Comparison of ENCODE assay signal across 8 cellular contexts in genomic region chr1:94801919-94802546, GRCh38. TPM values are rescaled to one million over a fixed set of nuclear protein-coding genes. Genes with fewer than 3 reads are reported as not detected.
DNase-seq lines count a peak whose midpoint lies in the region; ATAC-seq and TF ChIP-seq lines count a peak whose summit lies in the region.

No MANE protein-coding gene starts in this region.

- H3K9me3 Mint-ChIP-seq in activated naive CD8-positive, alpha-beta T cell treated with anti-CD3 and anti-CD28 coated beads, Interleukin-2, amount 50 U/mL, for 24 hours, result no peaks in the 10 kb centered on the region

- no peak overlapping the region for H3K9ac ChIP-seq in rectal smooth muscle tissue (ENCODE audit: low read length)

- H3K4me3 ChIP-seq in GM12875 (ENCODE audit: low read depth, low read length), result peak overlapping the region; percentile 5
- peak overlapping the region; percentile 52 for H3K4me3 ChIP-seq in left ventricle myocardium inferior
- H3K4me3 ChIP-seq in rectal smooth muscle tissue (ENCODE audit: low read length), result no peak overlapping the region

- H3K36me3 ChIP-seq in left ventricle myocardium inferior, result no peaks in the 10 kb centered on the region
- H3K36me3 ChIP-seq in rectal smooth muscle tissue (ENCODE audit: control insufficient read depth, insufficient read depth, low read length), result no peaks in the 10 kb centered on the region

- H3K36me3 Mint-ChIP-seq in activated naive CD8-positive, alpha-beta T cell treated with anti-CD3 and anti-CD28 coated beads, Interleukin-2, amount 50 U/mL, for 24 hours (ENCODE audit: low read depth), result no peaks in the 10 kb centered on the region

- no peaks in the 10 kb centered on the region for H3K27me3 ChIP-seq in left ventricle myocardium inferior (ENCODE audit: low read depth)
- no peaks in the 10 kb centered on the region for H3K27me3 ChIP-seq in rectal smooth muscle tissue (ENCODE audit: control insufficient read depth, insufficient read depth, low read length)

- H3K27ac ChIP-seq in left ventricle myocardium inferior (replicated peaks) (peak overlapping the region; percentile 87), rectal smooth muscle tissue (ENCODE audit: low read depth, low read length) (peak overlapping the region; percentile 39)

- H3K4me1 ChIP-seq in left ventricle myocardium inferior (peaks cover 63% of the 10 kb centered on the region), rectal smooth muscle tissue (ENCODE audit: control insufficient read depth, insufficient read depth, low read length) (peaks cover 14% of the 10 kb centered on the region)

- peaks cover 1% of the 10 kb centered on the region for H3K27me3 Mint-ChIP-seq in activated naive CD8-positive, alpha-beta T cell treated with anti-CD3 and anti-CD28 coated beads, Interleukin-2, amount 50 U/mL, for 24 hours

- ATAC-seq in HG02981 (IDR thresholded peaks at IDR 0.05; ENCODE audit: unreplicated experiment) (peak; percentile 85), HG03045 (IDR thresholded peaks at IDR 0.05; ENCODE audit: unreplicated experiment) (no peak)
- no peak for ATAC-seq in activated naive CD8-positive, alpha-beta T cell treated with anti-CD3 and anti-CD28 coated beads, Interleukin-2, amount 50 U/mL, for 24 hours

- intact Hi-C loops in left ventricle myocardium inferior (cut with micrococcal nuclease), result loop anchor here (5.0 to 10.0 kb wide), 2 partner anchors 280 to 317 kb away; no protein-coding TSS in a partner anchor

- peaks cover 6% of the 10 kb centered on the region for H3K4me1 Mint-ChIP-seq in activated naive CD8-positive, alpha-beta T cell treated with anti-CD3 and anti-CD28 coated beads, Interleukin-2, amount 50 U/mL, for 24 hours

- TF ChIP-seq CTCF in GM12875 (IDR thresholded peaks at IDR 0.05; ENCODE audit: borderline replicate concordance, insufficient read depth, low read depth, low read length), result peak; percentile 23; the same call in 1 of the 2 replicates
- peak; percentile 61 for TF ChIP-seq CTCF in left ventricle myocardium inferior (IDR thresholded peaks at IDR 0.05; ENCODE audit: borderline replicate concordance)

- in situ Hi-C loops in ACHN (cut with HindIII; ENCODE audit: low pct_ligation_motif_present, low pct_unique_long_range_greater_than_20kb, low sequenced_read_pairs), result no loop called here

- DNase-seq in ACHN (peak; percentile 78), NCI-H2227 treated with DMSO at 0.1 percent for 48 hours (lab: John Stamatoyannopoulos, UW) (peak; percentile 36), left ventricle myocardium inferior (no peak)
- no peak for DNase-seq in activated naive CD8-positive, alpha-beta T cell treated with anti-CD3 and anti-CD28 coated beads, Interleukin-2, amount 50 U/mL, for 24 hours

- no peak overlapping the region for H3K27ac Mint-ChIP-seq in activated naive CD8-positive, alpha-beta T cell treated with anti-CD3 and anti-CD28 coated beads, Interleukin-2, amount 50 U/mL, for 24 hours

- H3K9me3 ChIP-seq in left ventricle myocardium inferior (replicated peaks), result no peaks in the 10 kb centered on the region

- H3K4me3 Mint-ChIP-seq in activated naive CD8-positive, alpha-beta T cell treated with anti-CD3 and anti-CD28 coated beads, Interleukin-2, amount 50 U/mL, for 24 hours, result peak overlapping the region; percentile 27

RNA-seq across cellular contexts. Expression of gene SLC44A3, which starts 18.1 kb away (rescaled TPM):
- 5.9 TPM for total RNA-seq in left ventricle myocardium inferior

Comparison
In these comparisons a context has a peak if more than half of its experiments do, and no peak if none do; other contexts are left out.
1. DNase-seq: peak in ACHN (single experiment) and NCI-H2227 treated with DMSO at 0.1 percent for 48 hours (single experiment); none in activated naive CD8-positive, alpha-beta T cell treated with anti-CD3 and anti-CD28 coated beads, Interleukin-2, amount 50 U/mL, for 24 hours (single experiment) and left ventricle myocardium inferior (single experiment).